Comparison of ENCODE assay signal across 1 cellular context in the genomic region with DNA sequence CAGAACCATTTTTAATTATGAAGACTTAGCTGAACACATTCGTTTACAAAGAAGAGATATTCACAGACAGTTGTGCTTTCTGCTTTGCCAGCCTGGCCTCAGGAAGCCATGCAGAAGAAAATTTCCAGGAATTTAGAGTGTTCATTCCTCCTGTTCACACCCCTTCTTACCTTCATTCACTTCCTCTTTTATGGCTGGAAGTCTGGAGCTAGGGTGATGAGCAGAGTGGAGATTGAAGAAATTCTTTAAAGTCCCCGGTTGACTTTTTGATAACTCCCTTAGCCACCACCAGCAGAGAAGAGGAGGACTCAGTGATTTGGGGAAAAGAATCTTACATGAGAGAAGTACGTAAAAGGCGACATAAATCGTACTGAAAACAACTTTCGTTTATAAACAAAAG.
A peak's percentile ranks its signal among the peaks of the same experiment; 100 is the strongest.
TF ChIP-seq lines count a peak whose summit lies in the region.

No MANE protein-coding gene starts in this region.

TF ChIP-seq in K562, 482 proteins besides CTCF, POLR2A, EP300 and RAD21 (continued from another document):
- TF ChIP-seq, protein P1, sequence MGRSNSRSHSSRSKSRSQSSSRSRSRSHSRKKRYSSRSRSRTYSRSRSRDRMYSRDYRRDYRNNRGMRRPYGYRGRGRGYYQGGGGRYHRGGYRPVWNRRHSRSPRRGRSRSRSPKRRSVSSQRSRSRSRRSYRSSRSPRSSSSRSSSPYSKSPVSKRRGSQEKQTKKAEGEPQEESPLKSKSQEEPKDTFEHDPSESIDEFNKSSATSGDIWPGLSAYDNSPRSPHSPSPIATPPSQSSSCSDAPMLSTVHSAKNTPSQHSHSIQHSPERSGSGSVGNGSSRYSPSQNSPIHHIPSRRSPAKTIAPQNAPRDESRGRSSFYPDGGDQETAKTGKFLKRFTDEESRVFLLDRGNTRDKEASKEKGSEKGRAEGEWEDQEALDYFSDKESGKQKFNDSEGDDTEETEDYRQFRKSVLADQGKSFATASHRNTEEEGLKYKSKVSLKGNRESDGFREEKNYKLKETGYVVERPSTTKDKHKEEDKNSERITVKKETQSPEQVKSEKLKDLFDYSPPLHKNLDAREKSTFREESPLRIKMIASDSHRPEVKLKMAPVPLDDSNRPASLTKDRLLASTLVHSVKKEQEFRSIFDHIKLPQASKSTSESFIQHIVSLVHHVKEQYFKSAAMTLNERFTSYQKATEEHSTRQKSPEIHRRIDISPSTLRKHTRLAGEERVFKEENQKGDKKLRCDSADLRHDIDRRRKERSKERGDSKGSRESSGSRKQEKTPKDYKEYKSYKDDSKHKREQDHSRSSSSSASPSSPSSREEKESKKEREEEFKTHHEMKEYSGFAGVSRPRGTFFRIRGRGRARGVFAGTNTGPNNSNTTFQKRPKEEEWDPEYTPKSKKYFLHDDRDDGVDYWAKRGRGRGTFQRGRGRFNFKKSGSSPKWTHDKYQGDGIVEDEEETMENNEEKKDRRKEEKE (IDR thresholded peaks at IDR 0.05; ENCODE audit: borderline replicate concordance in 1 of 2, control insufficient read depth in 1 of 2, low read depth in 2 of 2, low read length in 1 of 2) = no peak
- TF ChIP-seq, protein P2, sequence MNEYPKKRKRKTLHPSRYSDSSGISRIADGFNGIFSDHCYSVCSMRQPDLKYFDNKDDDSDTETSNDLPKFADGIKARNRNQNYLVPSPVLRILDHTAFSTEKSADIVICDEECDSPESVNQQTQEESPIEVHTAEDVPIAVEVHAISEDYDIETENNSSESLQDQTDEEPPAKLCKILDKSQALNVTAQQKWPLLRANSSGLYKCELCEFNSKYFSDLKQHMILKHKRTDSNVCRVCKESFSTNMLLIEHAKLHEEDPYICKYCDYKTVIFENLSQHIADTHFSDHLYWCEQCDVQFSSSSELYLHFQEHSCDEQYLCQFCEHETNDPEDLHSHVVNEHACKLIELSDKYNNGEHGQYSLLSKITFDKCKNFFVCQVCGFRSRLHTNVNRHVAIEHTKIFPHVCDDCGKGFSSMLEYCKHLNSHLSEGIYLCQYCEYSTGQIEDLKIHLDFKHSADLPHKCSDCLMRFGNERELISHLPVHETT (CRISPR knock-in tag; conservative IDR thresholded peaks at IDR 0.05 in 1 of 2, IDR thresholded peaks at IDR 0.05 in 1 of 2) = no peak
- TF ChIP-seq HCFC1 (IDR thresholded peaks at IDR 0.05; ENCODE audit: low read depth, low read length) (no peak), TCF7L2 (IDR thresholded peaks at IDR 0.05; ENCODE audit: low read depth, low read length) (no peak), SPI1 (IDR thresholded peaks at IDR 0.05; ENCODE audit: borderline replicate concordance, low read depth, low read length) (peak; percentile 88)
- TF ChIP-seq, protein P3, sequence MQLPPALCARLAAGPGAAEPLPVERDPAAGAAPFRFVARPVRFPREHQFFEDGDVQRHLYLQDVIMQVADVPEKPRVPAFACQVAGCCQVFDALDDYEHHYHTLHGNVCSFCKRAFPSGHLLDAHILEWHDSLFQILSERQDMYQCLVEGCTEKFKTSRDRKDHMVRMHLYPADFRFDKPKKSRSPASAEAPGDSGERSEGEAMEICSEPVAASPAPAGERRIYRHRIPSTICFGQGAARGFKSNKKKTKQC (CRISPR knock-in tag; IDR thresholded peaks at IDR 0.05) = no peak
TF ChIP-seq in K562: peak in this region for 1.
